Comparison of ENCODE assay signal across 17 cellular contexts in genomic region chr10:75433216-75433615, GRCh38. TPM values are rescaled to one million over a fixed set of nuclear protein-coding genes. Genes with fewer than 3 reads are reported as not detected.
"Had no signal": no experiment of that assay in that cellular context is flagged by ENCODE, and none has a peak within 500 bp of the region (broad histone marks: within the 10 kb centered on the region; RNA-seq: fewer than 3 reads in every experiment).

No MANE protein-coding gene starts in this region.

- FAIRE-seq: frontal cortex, keratinocyte, pancreas had no signal

- H3K27ac Mint-ChIP-seq: activated CD4-positive, alpha-beta T cell treated with anti-CD3 and anti-CD28 coated beads, Interleukin-2, amount 10 ng/mL, durations not matched to agents 7 days and 5 days; activated T-helper 1 cell treated with anti-CD3 and anti-CD28 coated beads, Interleukin-12 subunit alpha, Interleukin-12 subunit beta, Interleukin-2, Interleukin-4 antibody, amounts not matched to agents 30 ng/mL and 10 ng/mL and 1 ng/mL, durations not matched to agents 14 hours and 24 hours and 36 hours; stimulated activated effector memory CD8-positive, alpha-beta T cell treated with anti-CD3 and anti-CD28 coated beads, Interleukin-12 subunit alpha, Interleukin-12 subunit beta, amount 100 ng/mL, for 72 hours; T-helper 2 cell treated with Interferon-gamma antibody and Interleukin-4, amounts not matched to agents 5 μg/mL and 100 μg/mL, for 36 hours had no signal

- H3K27me3 ChIP-seq: breast epithelium, heart left ventricle, pancreas had no signal

- H3K9me3 ChIP-seq: breast epithelium, heart left ventricle, left ventricle myocardium inferior, pancreas, thoracic aorta had no signal

- H3K4me3 ChIP-seq: breast epithelium, left ventricle myocardium inferior, pancreas, thoracic aorta had no signal

- H3K4me1 Mint-ChIP-seq: stimulated activated effector memory CD8-positive, alpha-beta T cell treated with anti-CD3 and anti-CD28 coated beads, Interleukin-12 subunit alpha, Interleukin-12 subunit beta, amount 100 ng/mL, for 72 hours had no signal

- H3K27ac ChIP-seq: breast epithelium, epithelial cell of prostate, heart left ventricle, left ventricle myocardium inferior, pancreas, thoracic aorta had no signal

- H3K9me3 Mint-ChIP-seq: activated CD4-positive, alpha-beta T cell treated with anti-CD3 and anti-CD28 coated beads, Interleukin-2, amount 10 ng/mL, durations not matched to agents 7 days and 5 days; activated T-helper 1 cell treated with anti-CD3 and anti-CD28 coated beads, Interleukin-12 subunit alpha, Interleukin-12 subunit beta, Interleukin-2, Interleukin-4 antibody, amounts not matched to agents 30 ng/mL and 10 ng/mL and 1 ng/mL, durations not matched to agents 14 hours and 24 hours and 36 hours; dendritic cell treated with granulocyte-macrophage colony-stimulating factor and Interleukin-4, amounts not matched to agents 40 ng/mL and 50 ng/mL, for 4 days; stimulated activated effector memory CD8-positive, alpha-beta T cell treated with anti-CD3 and anti-CD28 coated beads, Interleukin-12 subunit alpha, Interleukin-12 subunit beta, amount 100 ng/mL, for 72 hours; T-helper 2 cell treated with Interferon-gamma antibody and Interleukin-4, amounts not matched to agents 5 μg/mL and 100 μg/mL, for 36 hours had no signal

- H3K4me3 Mint-ChIP-seq: activated CD4-positive, alpha-beta T cell treated with anti-CD3 and anti-CD28 coated beads, Interleukin-2, amount 10 ng/mL, durations not matched to agents 7 days and 5 days; activated T-helper 1 cell treated with anti-CD3 and anti-CD28 coated beads, Interleukin-12 subunit alpha, Interleukin-12 subunit beta, Interleukin-2, Interleukin-4 antibody, amounts not matched to agents 30 ng/mL and 10 ng/mL and 1 ng/mL, durations not matched to agents 14 hours and 24 hours and 36 hours; stimulated activated effector memory CD8-positive, alpha-beta T cell treated with anti-CD3 and anti-CD28 coated beads, Interleukin-12 subunit alpha, Interleukin-12 subunit beta, amount 100 ng/mL, for 72 hours; T-helper 2 cell treated with Interferon-gamma antibody and Interleukin-4, amounts not matched to agents 5 μg/mL and 100 μg/mL, for 36 hours had no signal

- H3K27me3 Mint-ChIP-seq: dendritic cell treated with granulocyte-macrophage colony-stimulating factor and Interleukin-4, amounts not matched to agents 40 ng/mL and 50 ng/mL, for 4 days had no signal

- ATAC-seq: heart left ventricle; pancreas; stimulated activated effector memory CD8-positive, alpha-beta T cell treated with anti-CD3 and anti-CD28 coated beads, Interleukin-12 subunit alpha, Interleukin-12 subunit beta, amount 100 ng/mL, for 72 hours had no signal

- DNase-seq: activated CD4-positive, alpha-beta T cell treated with anti-CD3 and anti-CD28 coated beads, Interleukin-2, amount 10 ng/mL, durations not matched to agents 7 days and 5 days; activated naive CD4-positive, alpha-beta T cell treated with Interleukin-2 at 50 U/mL for 16 hours; aorta; effector memory CD4-positive, alpha-beta T cell; heart left ventricle; left ventricle myocardium inferior; mesenchymal stem cell; pancreas had no signal

- H3K36me3 Mint-ChIP-seq: stimulated activated effector memory CD8-positive, alpha-beta T cell treated with anti-CD3 and anti-CD28 coated beads, Interleukin-12 subunit alpha, Interleukin-12 subunit beta, amount 100 ng/mL, for 72 hours had no signal

- H3K36me3 ChIP-seq: breast epithelium, left ventricle myocardium inferior, pancreas, thoracic aorta had no signal

RNA-seq across cellular contexts. Expression of gene LRMDA, which starts 1.8 kb away (rescaled TPM):
- total RNA-seq: activated CD4-positive, alpha-beta T cell treated with anti-CD3 and anti-CD28 coated beads, Interleukin-2, amount 10 ng/mL, durations not matched to agents 7 days and 5 days; activated T-helper 1 cell treated with anti-CD3 and anti-CD28 coated beads, Interleukin-12 subunit alpha, Interleukin-12 subunit beta, Interleukin-2, Interleukin-4 antibody, amounts not matched to agents 30 ng/mL and 10 ng/mL and 1 ng/mL, durations not matched to agents 14 hours and 24 hours and 36 hours had no signal
- polyA plus RNA-seq: keratinocyte had no signal

RNA-seq across cellular contexts. Expression of gene ZNF503, which starts 31.7 kb away (rescaled TPM):
- total RNA-seq: activated T-helper 1 cell treated with anti-CD3 and anti-CD28 coated beads, Interleukin-12 subunit alpha, Interleukin-12 subunit beta, Interleukin-2, Interleukin-4 antibody, amounts not matched to agents 30 ng/mL and 10 ng/mL and 1 ng/mL, durations not matched to agents 14 hours and 24 hours and 36 hours had no signal
